ENCODE assay signal across 11 cellular contexts in the genomic region with DNA sequence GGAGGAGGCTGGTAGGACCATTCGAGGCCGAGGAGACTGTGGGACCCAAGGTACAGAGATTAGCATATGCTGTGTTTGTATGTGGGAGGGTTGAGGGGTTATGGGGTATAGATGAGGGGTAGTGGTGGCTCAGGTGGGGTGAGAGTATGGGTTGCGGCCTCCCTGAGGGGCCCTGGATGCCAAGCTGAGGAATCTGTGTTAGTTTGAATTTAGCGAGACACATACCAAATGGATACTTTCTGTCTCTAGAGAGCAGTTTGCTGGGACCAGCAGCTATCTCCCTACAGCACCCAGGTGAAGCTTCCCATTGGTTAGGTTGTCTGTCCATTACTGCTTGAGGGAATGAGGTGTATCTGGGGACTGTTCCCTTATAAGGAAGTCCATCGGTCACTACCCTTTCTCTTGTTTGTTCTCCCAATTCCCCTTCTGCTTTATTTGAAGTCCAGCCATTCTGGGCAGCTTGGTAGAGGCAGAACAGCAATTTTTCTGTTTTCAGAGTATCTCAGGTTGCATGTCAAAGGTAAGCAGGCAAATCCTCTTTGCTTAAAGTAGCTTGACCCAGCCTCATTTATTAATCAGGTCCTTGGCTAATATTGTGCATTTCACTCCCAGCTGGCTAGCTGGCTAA. TPM values are rescaled to one million over a fixed set of nuclear protein-coding genes. Genes with fewer than 3 reads are reported as not detected.
DNase-seq lines count a peak whose midpoint lies in the region; ATAC-seq, FAIRE-seq and TF ChIP-seq lines count a peak whose summit lies in the region.
"Had no signal": no experiment of that assay in that cellular context is flagged by ENCODE, and none has a peak within 500 bp of the region (broad histone marks: within the 10 kb centered on the region; RNA-seq: fewer than 3 reads in every experiment).

No MANE protein-coding gene starts in this region.

- no peak overlapping the region for H3K4me3 ChIP-seq in cardiac muscle cell
- H3K4me3 ChIP-seq in GM12878: no peak overlapping the region
- no peak overlapping the region for H3K4me3 ChIP-seq in right lobe of liver
- H3K4me3 ChIP-seq in upper lobe of right lung: no peak overlapping the region

- H3K79me2 ChIP-seq in GM12878 (ENCODE audit: control insufficient read depth, insufficient read depth, low read length): peaks cover 78% of the 10 kb centered on the region

- TF ChIP-seq POLR2A in GM12878 (IDR thresholded peaks at IDR 0.05; ENCODE audit: low read depth, low read length) (no peak), right lobe of liver (IDR thresholded peaks at IDR 0.05) (no peak)

- SMC1A ChIA-PET in GM12878 (lab: Charles Lee; ENCODE audit: uncharacterized antibody, unreplicated experiment): interaction anchor here (1.0 to 4.4 kb wide), 5 partner anchors 14 to 34 kb away, joined by 3 to 26 read pairs (median 3); a partner anchor contains a TSS

- no peak for FAIRE-seq in GM12878 (lab: Jason Lieb, UNC)

- DNase-seq in cardiac muscle cell (ENCODE audit: low read depth in 1 of 2, low spot score in 1 of 2) (no peak), Right ventricle myocardium superior (no peak), GM12878 (ENCODE audit: low read depth, low spot score) (no peak), right lobe of liver (no peak), upper lobe of right lung (no peak)
- DNase-seq in activated naive CD4-positive, alpha-beta T cell (lab: John Stamatoyannopoulos, UW): no peak
- DNase-seq in activated naive CD8-positive, alpha-beta T cell treated with anti-CD3 and anti-CD28 coated beads, Interleukin-2, amount 50 U/mL, for 24 hours: no peak
- DNase-seq: ACHN; activated CD4-positive, alpha-beta T cell treated with anti-CD3 and anti-CD28 coated beads, Interleukin-2, amount 10 ng/mL, durations not matched to agents 7 days and 5 days had no signal

- peaks cover 24% of the 10 kb centered on the region for H3K36me3 Mint-ChIP-seq in activated naive CD8-positive, alpha-beta T cell treated with anti-CD3 and anti-CD28 coated beads, Interleukin-2, amount 50 U/mL, for 24 hours (ENCODE audit: low read depth)

- H3K4me2 ChIP-seq in GM12878 (ENCODE audit: control insufficient read depth, insufficient read depth): no peak overlapping the region

- no peak for TF ChIP-seq EP300 in GM12878 (IDR thresholded peaks at IDR 0.05; ENCODE audit: borderline replicate concordance in 1 of 2, control insufficient read depth in 1 of 2, low read depth in 2 of 2, low read length in 2 of 2)

- no peak overlapping the region for H3K4me3 Mint-ChIP-seq in activated naive CD8-positive, alpha-beta T cell treated with anti-CD3 and anti-CD28 coated beads, Interleukin-2, amount 50 U/mL, for 24 hours
- H3K4me3 Mint-ChIP-seq: activated CD4-positive, alpha-beta T cell treated with anti-CD3 and anti-CD28 coated beads, Interleukin-2, amount 10 ng/mL, durations not matched to agents 7 days and 5 days had no signal

- intact Hi-C loops in Right ventricle myocardium superior (cut with DNase I): no loop called here
- intact Hi-C loops in GM12878 (cut with micrococcal nuclease; ENCODE audit: unreplicated experiment): no loop called here
- intact Hi-C loops in right lobe of liver (cut with DNase I): no loop called here
- intact Hi-C loops in upper lobe of right lung (cut with DNase I): no loop called here

- in situ Hi-C loops in GM12878 (cut with MboI): no loop called here

- H4K20me1 ChIP-seq in GM12878 (ENCODE audit: control insufficient read depth, insufficient read depth): peaks cover 8% of the 10 kb centered on the region

- H3K27me3 Mint-ChIP-seq in activated naive CD8-positive, alpha-beta T cell treated with anti-CD3 and anti-CD28 coated beads, Interleukin-2, amount 50 U/mL, for 24 hours: no peaks in the 10 kb centered on the region
- H3K27me3 Mint-ChIP-seq: activated CD4-positive, alpha-beta T cell treated with anti-CD3 and anti-CD28 coated beads, Interleukin-2, amount 10 ng/mL, durations not matched to agents 7 days and 5 days had no signal

- H3K36me3 ChIP-seq in cardiac muscle cell (no peaks in the 10 kb centered on the region), GM12878 (ENCODE audit: control insufficient read depth in 2 of 2, insufficient read depth in 2 of 2, low read length in 1 of 2) (peaks cover 6 to 21% of the 10 kb centered on the region in 2 experiments), right lobe of liver (no peaks in the 10 kb centered on the region), upper lobe of right lung (no peaks in the 10 kb centered on the region)

- POLR2A ChIA-PET in GM12878 (lab: Charles Lee): interaction anchor here (1.1 to 1.2 kb wide), 2 partner anchors 10 to 14 kb away, joined by 3 to 6 read pairs; no protein-coding TSS in a partner anchor

- CTCF ChIA-PET in GM12878 (lab: Yijun Ruan, JAX): interaction anchor here (1.0 to 3.2 kb wide), 4 partner anchors 8 to 34 kb away, joined by 4 to 16 read pairs (median 4); no protein-coding TSS in a partner anchor

- BruUV-seq in GM12878 (replicated peaks; lab: Mats Ljungman, UMichigan): TSS peak; percentile 28

- H3K9me3 Mint-ChIP-seq in activated naive CD8-positive, alpha-beta T cell treated with anti-CD3 and anti-CD28 coated beads, Interleukin-2, amount 50 U/mL, for 24 hours: no peaks in the 10 kb centered on the region
- H3K9me3 Mint-ChIP-seq: activated CD4-positive, alpha-beta T cell treated with anti-CD3 and anti-CD28 coated beads, Interleukin-2, amount 10 ng/mL, durations not matched to agents 7 days and 5 days had no signal

- H2AFZ ChIP-seq in GM12878 (ENCODE audit: control insufficient read depth, low read depth, low read length): no peak overlapping the region

- H3K9ac ChIP-seq in GM12878 (ENCODE audit: control insufficient read depth, insufficient read depth, low read length): no peak overlapping the region

- ATAC-seq in Right ventricle myocardium superior (ENCODE audit: poor library complexity): no peak
- no peak; the same call in 2 of the 3 replicates for ATAC-seq in GM12878
- peak; percentile 69 to 94 (median 82) for ATAC-seq in right lobe of liver
- peak; percentile 65 for ATAC-seq in upper lobe of right lung
- no peak for ATAC-seq in activated naive CD8-positive, alpha-beta T cell treated with anti-CD3 and anti-CD28 coated beads, Interleukin-2, amount 50 U/mL, for 24 hours
- ATAC-seq in HG03520 (IDR thresholded peaks at IDR 0.05; ENCODE audit: unreplicated experiment): no peak

- H3K4me1 ChIP-seq in cardiac muscle cell (ENCODE audit: low read depth): peaks cover 51% of the 10 kb centered on the region
- H3K4me1 ChIP-seq in GM12878 (ENCODE audit: control insufficient read depth, insufficient read depth, low read length): peaks cover 9% of the 10 kb centered on the region
- H3K4me1 ChIP-seq in right lobe of liver: peaks cover 0 to 45% (median 14%) of the 10 kb centered on the region in 4 donors
- H3K4me1 ChIP-seq in upper lobe of right lung: peaks cover 65% of the 10 kb centered on the region

- no peak for TF ChIP-seq RAD21 in GM12878 (IDR thresholded peaks at IDR 0.05; ENCODE audit: insufficient read depth, low read depth, low read length)

- no peaks in the 10 kb centered on the region for H3K9me3 ChIP-seq in cardiac muscle cell (ENCODE audit: low read depth)
- H3K9me3 ChIP-seq in GM12878 (replicated peaks; ENCODE audit: control insufficient read depth, insufficient read depth, low read length): no peaks in the 10 kb centered on the region
- H3K9me3 ChIP-seq in right lobe of liver: no peaks in the 10 kb centered on the region
- H3K9me3 ChIP-seq in upper lobe of right lung: no peaks in the 10 kb centered on the region

- H3K27ac ChIP-seq in cardiac muscle cell: peak overlapping the region; percentile 58
- no peak overlapping the region for H3K27ac ChIP-seq in GM12878 (ENCODE audit: control insufficient read depth, insufficient read depth)
- peak overlapping the region in 2 of 3 donors; percentile 39 to 77 for H3K27ac ChIP-seq in right lobe of liver
- H3K27ac ChIP-seq in upper lobe of right lung: no peak overlapping the region
- H3K27ac ChIP-seq: RWPE1 had no signal

- TF ChIP-seq CTCF in cardiac muscle cell (IDR thresholded peaks at IDR 0.05; ENCODE audit: low read depth, low read length) (no peak), GM12878 (IDR thresholded peaks at IDR 0.05 in 2 of 3, conservative IDR thresholded peaks at IDR 0.05 in 1 of 3; ENCODE audit: control insufficient read depth in 2 of 3, extremely low read depth in 1 of 3, insufficient read depth in 1 of 3, low read depth in 3 of 3, low read length in 3 of 3) (no peak), right lobe of liver (IDR thresholded peaks at IDR 0.05) (no peak), upper lobe of right lung (IDR thresholded peaks at IDR 0.05) (no peak)

- RAD21 ChIA-PET in GM12878 (lab: Charles Lee; ENCODE audit: unreplicated experiment): interaction anchor here (1.5 kb wide), 1 partner anchor 10 kb away, joined by 3 read pairs; no protein-coding TSS in a partner anchor

- 74% methylated on average over 5 of the region's 5 CpGs for WGBS in GM12878 (ENCODE audit: insufficient coverage, insufficient replicate concordance, low lambda C conversion rate, missing lambda C conversion rate)
- WGBS in right lobe of liver (ENCODE audit: insufficient coverage, low coverage, low lambda C conversion rate, missing lambda C conversion rate): 67% methylated on average over 4 of the region's 5 CpGs

- H3K27ac Mint-ChIP-seq in activated naive CD8-positive, alpha-beta T cell treated with anti-CD3 and anti-CD28 coated beads, Interleukin-2, amount 50 U/mL, for 24 hours: no peak overlapping the region
- H3K27ac Mint-ChIP-seq: activated CD4-positive, alpha-beta T cell treated with anti-CD3 and anti-CD28 coated beads, Interleukin-2, amount 10 ng/mL, durations not matched to agents 7 days and 5 days had no signal

- no peaks in the 10 kb centered on the region for H3K27me3 ChIP-seq in cardiac muscle cell
- no peaks in the 10 kb centered on the region for H3K27me3 ChIP-seq in GM12878 (replicated peaks in 1 of 2; ENCODE audit: control insufficient read depth in 2 of 2, insufficient read depth in 2 of 2, low read length in 1 of 2)
- H3K27me3 ChIP-seq in right lobe of liver: no peaks in the 10 kb centered on the region
- no peaks in the 10 kb centered on the region for H3K27me3 ChIP-seq in upper lobe of right lung

- peaks cover 76% of the 10 kb centered on the region for H3K4me1 Mint-ChIP-seq in activated naive CD8-positive, alpha-beta T cell treated with anti-CD3 and anti-CD28 coated beads, Interleukin-2, amount 50 U/mL, for 24 hours

RNA-seq across cellular contexts. Expression of a gene that starts 15.2 kb away (rescaled TPM):
- total RNA-seq in cardiac muscle cell (106 and 110 TPM in 2 replicates), Right ventricle myocardium superior (101 TPM), GM12878 (2014; rRNA removed) (46.6 and 47.7 TPM in 2 replicates), GM12878 (2014; rRNA removed; fragmentation: Illumina TruSeq; extraction: Trizol) (52.6 and 54.1 TPM in 2 replicates), GM12878 (2021) (96.3 and 98.7 TPM in 2 replicates), right lobe of liver (10 to 100 TPM; 21.0 to 40.8 (median 28.3) TPM), upper lobe of right lung (86.6 TPM)
- polyA plus RNA-seq in cardiac muscle cell (4.6 and 6.8 TPM in 2 replicates), GM12878 (2011; rRNA removed) (63.3 and 64.9 TPM in 2 replicates), GM12878 (2014; fragmentation: Illumina TruSeq; extraction: Trizol) (117 and 118 TPM in 2 replicates), GM12878 (2014; fragmentation: Nextera tagmentation; extraction: Ambion mirVana) (10 to 100 TPM in 1 of 2 experiments, 1 to 10 TPM in 1; 4.2 to 12.9 TPM), GM12878 (2014; rRNA removed) (102 and 105 TPM in 2 replicates), GM12878 (2016; fragmentation: Nextera tagmentation; extraction: Ambion mirVana) (1 to 10 TPM; 5.0 to 6.7 TPM)
- total RNA-seq in GM12878 (2013; cell fraction: nucleolus; rRNA removed): 6.9 and 9.9 TPM in 2 replicates
- polyA plus RNA-seq in GM12878 (2011; ENCODE audit: low read depth): 96.7 TPM
- 50.1 and 54.9 TPM in 2 replicates for polyA plus RNA-seq in GM12878 (2011; cell fraction: cytosol; rRNA removed)
- polyA plus RNA-seq in GM12878 (2011; cell fraction: nucleus; rRNA removed): 19.2 and 25.0 TPM in 2 replicates
- polyA plus RNA-seq in GM12878 (2012): 88.4 and 104 TPM in 2 replicates
- polyA minus RNA-seq in GM12878 (2011; rRNA and poly(A)+ RNA removed): 14.0 and 17.8 TPM in 2 replicates
- polyA minus RNA-seq in GM12878 (2011; cell fraction: cytosol; rRNA and poly(A)+ RNA removed): 13.9 and 18.4 TPM in 2 replicates
- 3.5 and 5.2 TPM in 2 replicates for polyA minus RNA-seq in GM12878 (2011; cell fraction: nucleus; rRNA and poly(A)+ RNA removed)

Comparison
In these comparisons a context has a peak if more than half of its experiments do, and no peak if none do; other contexts are left out.
1. H3K27ac ChIP-seq: peak in cardiac muscle cell (single experiment) and right lobe of liver (2 of 3); none in GM12878 (single experiment) and upper lobe of right lung (single experiment).
2. ATAC-seq: peak in right lobe of liver (4 of 4) and upper lobe of right lung (single experiment); none in Right ventricle myocardium superior (single experiment), GM12878 (single experiment), activated naive CD8-positive, alpha-beta T cell treated with anti-CD3 and anti-CD28 coated beads, Interleukin-2, amount 50 U/mL, for 24 hours (single experiment) and HG03520 (single experiment).